Comparison of ENCODE assay signal across 19 cellular contexts in genomic region chr11:12389676-12390075, GRCh38. TPM values are rescaled to one million over a fixed set of nuclear protein-coding genes. Genes with fewer than 3 reads are reported as not detected.
A peak's percentile ranks its signal among the peaks of the same experiment; 100 is the strongest.
DNase-seq lines count a peak whose midpoint lies in the region; ATAC-seq, FAIRE-seq and TF ChIP-seq lines count a peak whose summit lies in the region.
"Had no signal": no experiment of that assay in that cellular context is flagged by ENCODE, and none has a peak within 500 bp of the region (broad histone marks: within the 10 kb centered on the region; RNA-seq: fewer than 3 reads in every experiment).

No MANE protein-coding gene starts in this region.

- TF ChIP-seq CTCF in HFFc6 (IDR thresholded peaks at IDR 0.05) = no peak
- TF ChIP-seq CTCF in ascending aorta (IDR thresholded peaks at IDR 0.05) = no peak
- TF ChIP-seq CTCF in hepatocyte (IDR thresholded peaks at IDR 0.05; ENCODE audit: poor library complexity) = no peak
- TF ChIP-seq CTCF in stomach (IDR thresholded peaks at IDR 0.05) = no peak

- peaks cover 3 to 9% of the 10 kb centered on the region in 2 donors for H3K36me3 ChIP-seq in ascending aorta
- no peaks in the 10 kb centered on the region for H3K36me3 ChIP-seq in hepatocyte (replicated peaks; ENCODE audit: insufficient read depth, low read depth)
- peaks cover 0 to 4% (median 0%) of the 10 kb centered on the region in 4 donors for H3K36me3 ChIP-seq in stomach
- H3K36me3 ChIP-seq: BE2C, brain microvascular endothelial cell had no signal

- H4K20me1 ChIP-seq in hepatocyte (ENCODE audit: insufficient read depth, poor library complexity, severe bottlenecking) = peaks cover 10% of the 10 kb centered on the region

- peaks cover 99% of the 10 kb centered on the region for H3K79me2 ChIP-seq in hepatocyte

- peaks cover 72% of the 10 kb centered on the region for H3K4me1 Mint-ChIP-seq in HFFc6 (ENCODE audit: low read depth)

- intact Hi-C loops in ascending aorta (cut with DNase I) (no loop called here), stomach (cut with DNase I; ENCODE audit: low total_unique reads) (no loop called here)

- peaks cover 30% of the 10 kb centered on the region for H3K36me3 Mint-ChIP-seq in HFFc6 (ENCODE audit: low read depth)
- H3K36me3 Mint-ChIP-seq: activated CD4-positive, alpha-beta memory T cell treated with anti-CD3 and anti-CD28 coated beads for 36 hours had no signal

- H2AFZ ChIP-seq in hepatocyte = no peak overlapping the region

- H3K9me3 Mint-ChIP-seq in HFFc6 = no peaks in the 10 kb centered on the region
- H3K9me3 Mint-ChIP-seq: activated T-cell treated with anti-CD3 and anti-CD28 coated beads, Interleukin-2, amount 50 U/mL, for 24 hours had no signal

- H3K4me3 Mint-ChIP-seq in HFFc6 = no peak overlapping the region
- H3K4me3 Mint-ChIP-seq: activated CD4-positive, alpha-beta memory T cell treated with anti-CD3 and anti-CD28 coated beads for 36 hours; activated T-cell treated with anti-CD3 and anti-CD28 coated beads, Interleukin-2, amount 50 U/mL, for 24 hours had no signal

- 86% methylated on average over 3 of the region's 3 CpGs for WGBS in hepatocyte (ENCODE audit: low lambda C conversion rate, missing lambda C conversion rate)
- WGBS in stomach, 5 donors = 44 to 73% (median 63%) methylated on average over 3 of the region's 3 CpGs

- DNase-seq in HFFc6 (no peak), ascending aorta (ENCODE audit: low spot score in 2 of 2) (no peak), hepatocyte (ENCODE audit: low spot score) (no peak), stomach (no peak), H54 (ENCODE audit: insufficient read length, low spot score) (no peak), frontal cortex (ENCODE audit: low spot score in 2 of 2) (no peak), midbrain (lab: John Stamatoyannopoulos, UW) (no peak)
- DNase-seq: activated CD4-positive, alpha-beta memory T cell treated with anti-CD3 and anti-CD28 coated beads for 36 hours; activated T-cell treated with anti-CD3 and anti-CD28 coated beads, Interleukin-2, amount 50 U/mL, for 24 hours; BE2C; brain microvascular endothelial cell; GDM1; hippocampal formation; NCI-H2081; stimulated activated CD4-positive, alpha-beta T cell treated with anti-CD3 and anti-CD28 coated beads, Interleukin-2, amount 100 ng/mL, for 24 hours; SW 1271 had no signal

- H3K27me3 ChIP-seq in ascending aorta = no peaks in the 10 kb centered on the region
- no peaks in the 10 kb centered on the region for H3K27me3 ChIP-seq in hepatocyte
- no peaks in the 10 kb centered on the region for H3K27me3 ChIP-seq in stomach
- H3K27me3 ChIP-seq: BE2C, brain microvascular endothelial cell had no signal

- no peaks in the 10 kb centered on the region for H3K9me3 ChIP-seq in ascending aorta
- H3K9me3 ChIP-seq in hepatocyte (ENCODE audit: low read depth) = no peaks in the 10 kb centered on the region
- no peaks in the 10 kb centered on the region for H3K9me3 ChIP-seq in stomach
- H3K9me3 ChIP-seq: BE2C had no signal

- no peak overlapping the region for H3K4me2 ChIP-seq in hepatocyte

- H3K4me1 ChIP-seq in ascending aorta (peaks cover 4 to 40% of the 10 kb centered on the region in 2 donors), hepatocyte (ENCODE audit: insufficient read depth) (peaks cover 49% of the 10 kb centered on the region), stomach (peaks cover 32 to 68% (median 52%) of the 10 kb centered on the region in 4 donors)

- no peaks in the 10 kb centered on the region for H3K9me2 ChIP-seq in hepatocyte (replicated peaks; ENCODE audit: insufficient read depth)

- peak overlapping the region; percentile 69 for H3K27ac Mint-ChIP-seq in HFFc6
- H3K27ac Mint-ChIP-seq: activated CD4-positive, alpha-beta memory T cell treated with anti-CD3 and anti-CD28 coated beads for 36 hours; activated naive CD4-positive, alpha-beta T cell treated with anti-CD3 and anti-CD28 coated beads, Interleukin-2, amount 50 U/mL, for 72 hours; activated T-cell treated with anti-CD3 and anti-CD28 coated beads, Interleukin-2, amount 50 U/mL, for 24 hours had no signal

- H3K27ac ChIP-seq in ascending aorta (peak overlapping the region; percentile 43 to 52), hepatocyte (peak overlapping the region; percentile 33), stomach (peak overlapping the region in 4 of 5 donors; percentile 67 to 97 (median 74))
- H3K27ac ChIP-seq: brain microvascular endothelial cell had no signal

- no peak for FAIRE-seq in H54 (lab: Jason Lieb, UNC)
- no peak for FAIRE-seq in frontal cortex (lab: Jason Lieb, UNC)
- FAIRE-seq: GM12878 had no signal

- ATAC-seq in HG02763 (IDR thresholded peaks at IDR 0.05; ENCODE audit: unreplicated experiment) = no peak
- ATAC-seq: activated naive CD4-positive, alpha-beta T cell treated with anti-CD3 and anti-CD28 coated beads, Interleukin-2, amount 50 U/mL, for 72 hours; GM12878 had no signal

- H3K27me3 Mint-ChIP-seq in HFFc6 (ENCODE audit: insufficient read depth) = no peaks in the 10 kb centered on the region; the same call in 1 of the 2 replicates
- H3K27me3 Mint-ChIP-seq: activated CD4-positive, alpha-beta memory T cell treated with anti-CD3 and anti-CD28 coated beads for 36 hours; activated T-cell treated with anti-CD3 and anti-CD28 coated beads, Interleukin-2, amount 50 U/mL, for 24 hours had no signal

- H3K4me3 ChIP-seq in ascending aorta (no peak overlapping the region), hepatocyte (no peak overlapping the region), stomach (no peak overlapping the region)
- H3K4me3 ChIP-seq: GM12878 had no signal

- TF ChIP-seq EP300 in stomach (IDR thresholded peaks at IDR 0.05) = no peak

- TF ChIP-seq POLR2A in stomach (IDR thresholded peaks at IDR 0.05) (no peak), H54 (IDR thresholded peaks at IDR 0.05; ENCODE audit: low read depth, low read length) (no peak)

RNA-seq across cellular contexts. Expression of gene PARVA, which starts 12.3 kb away (rescaled TPM):
- total RNA-seq in HFFc6 (2021; fragmentation: NEBNext Ultra II Directional; extraction: Animal tissue kit (Norgen Biotek cat#: 25700)) = 100 to 1,000 TPM; 150 to 237 (median 184) TPM
- total RNA-seq in ascending aorta (51.6 TPM), hepatocyte (34.2 and 37.4 TPM in 2 replicates), stomach (100 to 1,000 TPM in 1 of 5 donors, 10 to 100 TPM in 4; 42.9 to 116 (median 54.8) TPM), frontal cortex (3.3 TPM)
- polyA plus RNA-seq in hepatocyte (41.2 and 46.2 TPM in 2 replicates), stomach (10 to 100 TPM; 18.8 to 31.5 (median 26.3) TPM)
